Comparison of ENCODE assay signal across 8 cellular contexts in genomic region chr12:74539261-74539660, GRCh38. TPM values are rescaled to one million over a fixed set of nuclear protein-coding genes. Genes with fewer than 3 reads are reported as not detected.
DNase-seq lines count a peak whose midpoint lies in the region; ATAC-seq and TF ChIP-seq lines count a peak whose summit lies in the region.

No MANE protein-coding gene starts in this region.

- ATAC-seq in GM21529 (IDR thresholded peaks at IDR 0.05; ENCODE audit: unreplicated experiment): no peak

- H3K9ac ChIP-seq in NT2/D1 (ENCODE audit: insufficient read length, low read depth) (no peak overlapping the region), parathyroid adenoma (no peak overlapping the region)

- H3K36me3 Mint-ChIP-seq in endothelial cell (ENCODE audit: low read depth, unreplicated experiment): peaks cover 27% of the 10 kb centered on the region

- peaks cover 41% of the 10 kb centered on the region for H3K4me1 Mint-ChIP-seq in endothelial cell (ENCODE audit: unreplicated experiment)

- TF ChIP-seq CTCF in endothelial cell (IDR thresholded peaks at IDR 0.05; ENCODE audit: unreplicated experiment) (no peak), parathyroid adenoma (IDR thresholded peaks at IDR 0.05) (no peak)

- H3K27me3 Mint-ChIP-seq in endothelial cell (ENCODE audit: unreplicated experiment): peaks cover 18% of the 10 kb centered on the region

- H3K9me3 ChIP-seq in NT2/D1 (ENCODE audit: insufficient read depth, low read length) (peaks cover 30% of the 10 kb centered on the region), parathyroid adenoma (ENCODE audit: control insufficient read depth, low read length) (peaks cover 8% of the 10 kb centered on the region)

- peak overlapping the region; percentile 98 for H3K4me3 Mint-ChIP-seq in endothelial cell (ENCODE audit: unreplicated experiment)

- H3K27ac ChIP-seq in parathyroid adenoma: no peak overlapping the region

- peaks cover 23% of the 10 kb centered on the region for H3K79me2 ChIP-seq in parathyroid adenoma

- no peak overlapping the region for H2AFZ ChIP-seq in parathyroid adenoma

- peak overlapping the region; percentile 57 for H3K27ac Mint-ChIP-seq in endothelial cell (ENCODE audit: unreplicated experiment)

- peak overlapping the region; percentile 49 for H3K4me2 ChIP-seq in parathyroid adenoma (ENCODE audit: low read length)

- peak overlapping the region; percentile 87 for H3K4me3 ChIP-seq in NT2/D1 (ENCODE audit: insufficient read length, low read depth)
- H3K4me3 ChIP-seq in parathyroid adenoma (ENCODE audit: low read depth, low read length): peak overlapping the region; percentile 62

- H3K27me3 ChIP-seq in NT2/D1 (ENCODE audit: insufficient read depth, insufficient read length) (no peaks in the 10 kb centered on the region), parathyroid adenoma (ENCODE audit: control insufficient read depth, insufficient read depth, low read length) (no peaks in the 10 kb centered on the region)

- H3K4me1 ChIP-seq in NT2/D1 (ENCODE audit: insufficient read depth, insufficient read length) (no peaks in the 10 kb centered on the region), parathyroid adenoma (peaks cover 22% of the 10 kb centered on the region)

- H3K9me3 Mint-ChIP-seq in endothelial cell (ENCODE audit: unreplicated experiment): no peaks in the 10 kb centered on the region

- H3K36me3 ChIP-seq in NT2/D1 (ENCODE audit: insufficient read depth, insufficient read length, low read length): peaks cover 39% of the 10 kb centered on the region
- H3K36me3 ChIP-seq in parathyroid adenoma (ENCODE audit: control insufficient read depth, insufficient read depth, low read length): no peaks in the 10 kb centered on the region

- peak; percentile 13 for DNase-seq in EL
- DNase-seq in NT2/D1 (ENCODE audit: low read depth, low spot score): no peak
- no peak for DNase-seq in endothelial cell (ENCODE audit: low spot score)
- DNase-seq in stimulated activated CD4-positive, alpha-beta T cell treated with anti-CD3 and anti-CD28 coated beads, Interleukin-4, amount 100 ng/mL, for 24 hours: no peak
- DNase-seq in stimulated activated CD4-positive, alpha-beta T cell treated with anti-CD3 and anti-CD28 coated beads, Interleukin-15, amount 100 ng/mL, for 24 hours: no peak
- DNase-seq in NCI-H2081 treated with DMSO at 0.1 percent for 48 hours (lab: John Stamatoyannopoulos, UW): no peak

RNA-seq across cellular contexts. Expression of gene ATXN7L3B, which starts 1.6 kb away (rescaled TPM):
- total RNA-seq in endothelial cell (ENCODE audit: unreplicated experiment): 48.4 TPM
